9 cellular contexts compared by ENCODE assay signal in genomic region chr19:19459707-19460251, GRCh38. TPM values are rescaled to one million over a fixed set of nuclear protein-coding genes. Genes with fewer than 3 reads are reported as not detected.
DNase-seq lines count a peak whose midpoint lies in the region; ATAC-seq, FAIRE-seq and TF ChIP-seq lines count a peak whose summit lies in the region.
"Had no signal": no experiment of that assay in that cellular context is flagged by ENCODE, and none has a peak within 500 bp of the region (broad histone marks: within the 10 kb centered on the region; RNA-seq: fewer than 3 reads in every experiment).

No MANE protein-coding gene starts in this region.

- no peak overlapping the region for H3K4me3 Mint-ChIP-seq in astrocyte (ENCODE audit: unreplicated experiment)

- peaks cover 8% of the 10 kb centered on the region for H3K36me3 Mint-ChIP-seq in astrocyte (ENCODE audit: low read depth, unreplicated experiment)

- H3K9ac ChIP-seq in astrocyte (ENCODE audit: low read length) = peak overlapping the region; percentile 18
- no peak overlapping the region for H3K9ac ChIP-seq in mesendoderm (ENCODE audit: low read length)

- no peak overlapping the region for H3K4me3 ChIP-seq in BE2C (ENCODE audit: low read depth, low read length)
- H3K4me3 ChIP-seq in astrocyte (ENCODE audit: insufficient read depth, low read depth, low read length) = no peak overlapping the region
- no peak overlapping the region for H3K4me3 ChIP-seq in lung
- no peak overlapping the region for H3K4me3 ChIP-seq in mesendoderm (ENCODE audit: low read length)

- H3K4ac ChIP-seq in mesendoderm (ENCODE audit: low read depth, low read length) = no peak overlapping the region

- peaks cover 85% of the 10 kb centered on the region for H4K20me1 ChIP-seq in astrocyte (ENCODE audit: insufficient read depth, low read length)

- FAIRE-seq in astrocyte (lab: Jason Lieb, UNC) = peak; percentile 71
- FAIRE-seq: islet of Langerhans had no signal

- no peak for TF ChIP-seq CTCF in BE2C (IDR thresholded peaks at IDR 0.05; ENCODE audit: low read depth, low read length)
- no peak for TF ChIP-seq CTCF in astrocyte (IDR thresholded peaks at IDR 0.05; ENCODE audit: insufficient read depth, low read depth, low read length)
- no peak for TF ChIP-seq CTCF in lung (IDR thresholded peaks at IDR 0.05; ENCODE audit: control extremely low read depth, extremely low read depth)

- peak; percentile 39 for DNase-seq in BE2C
- no peak for DNase-seq in HEK293T (ENCODE audit: extremely low spot score)
- peak in 4 of 5 experiments; percentile 33 to 91 (median 59) for DNase-seq in T-helper 2 cell
- DNase-seq in astrocyte (ENCODE audit: low read depth) = peak; percentile 64
- no peak for DNase-seq in lung (ENCODE audit: low spot score)
- DNase-seq in stimulated activated CD8-positive, alpha-beta memory T cell treated with anti-CD3 and anti-CD28 coated beads, Interleukin-7, amount 100 ng/mL, for 24 hours (ENCODE audit: low read depth) = peak; percentile 41
- DNase-seq in DMS53 (lab: John Stamatoyannopoulos, UW) = no peak
- no peak for DNase-seq in mesendoderm

- no peak for ATAC-seq in lung (ENCODE audit: insufficient read depth, low FRiP score)

- no peak overlapping the region for H4K5ac ChIP-seq in mesendoderm (ENCODE audit: low read length)

- H3K4me1 Mint-ChIP-seq in astrocyte (ENCODE audit: low read depth, unreplicated experiment) = peaks cover 60% of the 10 kb centered on the region

- no peak overlapping the region for H3K56ac ChIP-seq in mesendoderm (ENCODE audit: low read length)

- no peaks in the 10 kb centered on the region for H3K27me3 Mint-ChIP-seq in astrocyte (ENCODE audit: low read depth, unreplicated experiment)

- CTCF ChIA-PET in HEK293T (lab: Yijun Ruan, JAX) = interaction anchor here (0.6 kb wide), 1 partner anchor 98 kb away, joined by 4 read pairs; no protein-coding TSS in a partner anchor

- H2AK5ac ChIP-seq in mesendoderm (ENCODE audit: low read length) = no peak overlapping the region

- POLR2A ChIA-PET in HEK293T (lab: Yijun Ruan, JAX) = no interaction called here

- H3K9me3 Mint-ChIP-seq in astrocyte (ENCODE audit: unreplicated experiment) = no peaks in the 10 kb centered on the region

- H3K27me3 ChIP-seq in BE2C = no peaks in the 10 kb centered on the region
- H3K27me3 ChIP-seq in astrocyte (ENCODE audit: insufficient read depth, low read length) = no peaks in the 10 kb centered on the region
- no peaks in the 10 kb centered on the region for H3K27me3 ChIP-seq in lung (ENCODE audit: control insufficient read depth, insufficient read depth)
- no peaks in the 10 kb centered on the region for H3K27me3 ChIP-seq in mesendoderm (ENCODE audit: insufficient read depth, low read length, poor library complexity)

- H4K8ac ChIP-seq in mesendoderm (ENCODE audit: low read depth, low read length) = no peak overlapping the region

- H3K23ac ChIP-seq in mesendoderm (ENCODE audit: low read length) = no peak overlapping the region

- peak overlapping the region; percentile 70 for H3K27ac Mint-ChIP-seq in astrocyte (ENCODE audit: unreplicated experiment)

- H3K27ac ChIP-seq in astrocyte (ENCODE audit: low read depth, low read length) (peak overlapping the region; percentile 64), lung (ENCODE audit: low read depth in 1 of 2, low read length in 1 of 2) (peak overlapping the region; percentile 5 to 94), mesendoderm (ENCODE audit: low read depth, low read length) (no peak overlapping the region)

- no peak overlapping the region for H2BK120ac ChIP-seq in mesendoderm (ENCODE audit: low read depth, low read length)

- H3K36me3 ChIP-seq in BE2C (peaks cover 4% of the 10 kb centered on the region), astrocyte (ENCODE audit: insufficient read depth, low read length) (no peaks in the 10 kb centered on the region), lung (ENCODE audit: control insufficient read depth in 2 of 2, insufficient read depth in 2 of 2, low read length in 2 of 2) (peaks cover 0 to 2% of the 10 kb centered on the region in 2 donors), mesendoderm (ENCODE audit: control insufficient read depth, insufficient read depth, low read length) (no peaks in the 10 kb centered on the region)

- H3K79me2 ChIP-seq in astrocyte (ENCODE audit: insufficient read depth, low read length) = peaks cover 96% of the 10 kb centered on the region
- H3K79me2 ChIP-seq in mesendoderm (ENCODE audit: control insufficient read depth, insufficient read depth, low read length) = peaks cover 90% of the 10 kb centered on the region

- H3K4me2 ChIP-seq in astrocyte (ENCODE audit: low read length) = peak overlapping the region; percentile 63
- no peak overlapping the region for H3K4me2 ChIP-seq in mesendoderm (ENCODE audit: low read length)

- H3K18ac ChIP-seq in mesendoderm (ENCODE audit: low read length) = no peak overlapping the region

- H3K4me1 ChIP-seq in BE2C = peaks cover 42% of the 10 kb centered on the region
- peaks cover 65% of the 10 kb centered on the region for H3K4me1 ChIP-seq in astrocyte (ENCODE audit: insufficient read depth, low read length)
- H3K4me1 ChIP-seq in lung (ENCODE audit: control insufficient read depth in 2 of 2, insufficient read depth in 2 of 2, low read length in 2 of 2) = peaks cover 48 to 68% of the 10 kb centered on the region in 2 donors
- peaks cover 36% of the 10 kb centered on the region for H3K4me1 ChIP-seq in mesendoderm (ENCODE audit: control insufficient read depth, low read depth, low read length)

- peaks cover 49% of the 10 kb centered on the region for H3K79me1 ChIP-seq in mesendoderm (ENCODE audit: low read length)

- H2AFZ ChIP-seq in astrocyte (ENCODE audit: low read depth, low read length) = no peak overlapping the region

- no peak overlapping the region for H2BK15ac ChIP-seq in mesendoderm (replicated peaks; ENCODE audit: low read depth)

- H3K9me3 ChIP-seq in BE2C (no peaks in the 10 kb centered on the region), astrocyte (ENCODE audit: insufficient read depth, low read depth, low read length) (no peaks in the 10 kb centered on the region), lung (ENCODE audit: control insufficient read depth in 2 of 2, insufficient read depth in 1 of 2, low read length in 1 of 2) (no peaks in the 10 kb centered on the region)

- no peak overlapping the region for H2BK5ac ChIP-seq in mesendoderm (ENCODE audit: low read length)

- WGBS in lung, 2 donors = 10 to 32% methylated on average over 8 of the region's 8 CpGs
- no CpG with 5 or more reads among the region's 8 CpGs for WGBS in mesendoderm (ENCODE audit: extremely low coverage, insufficient coverage, low lambda C conversion rate)

TF ChIP-seq in HEK293T, 16 proteins besides CTCF, POLR2A, EP300 and RAD21:
- TF ChIP-seq CTBP1 (IDR thresholded peaks at IDR 0.05; ENCODE audit: borderline replicate concordance) = no peak
- TF ChIP-seq PKNOX1 (IDR thresholded peaks at IDR 0.05) = peak; percentile 58

RNA-seq across cellular contexts. Expression of gene GATAD2A, which starts 54.3 kb away (rescaled TPM):
- polyA plus RNA-seq in BE2C (2012; ENCODE audit: insufficient read depth, insufficient read length, low read depth) = 76.3 TPM
- 143 and 163 TPM in 2 replicates for total RNA-seq in astrocyte
- total RNA-seq in lung = 10 to 100 TPM; 38.6 to 93.7 TPM
- polyA plus RNA-seq in lung = 10 to 100 TPM; 30.6 to 36.2 TPM
- polyA plus RNA-seq in mesendoderm (2013, experiment 1 of 2) = 125 TPM
- 121 TPM for polyA plus RNA-seq in mesendoderm (2013, experiment 2 of 2)

RNA-seq across cellular contexts. Expression of gene TSSK6, which starts 55.6 kb away (rescaled TPM):
- polyA plus RNA-seq in BE2C (2012; ENCODE audit: insufficient read depth, insufficient read length, low read depth) = 1.5 TPM
- total RNA-seq in astrocyte (1.8 TPM in 2 replicates), lung (1 to 10 TPM; 2.3 to 3.1 TPM)
- 1 to 10 TPM in 1 of 2 donors, under 1 TPM in 1; 0.89 to 1.7 TPM for polyA plus RNA-seq in lung
- 0.77 TPM for polyA plus RNA-seq in mesendoderm (2013, experiment 1 of 2)
- 0.67 TPM for polyA plus RNA-seq in mesendoderm (2013, experiment 2 of 2)

RNA-seq across cellular contexts. Expression of gene NDUFA13, which starts 56.2 kb away (rescaled TPM):
- 1,465 TPM for polyA plus RNA-seq in BE2C (2012; ENCODE audit: insufficient read depth, insufficient read length, low read depth)
- total RNA-seq in astrocyte (311 and 347 TPM in 2 replicates), lung (100 to 1,000 TPM in 1 of 2 donors, 10 to 100 TPM in 1; 63.7 to 320 TPM)
- polyA plus RNA-seq in lung = 100 to 1,000 TPM; 301 to 360 TPM
- polyA plus RNA-seq in mesendoderm (2013, experiment 1 of 2) = 203 TPM
- 202 TPM for polyA plus RNA-seq in mesendoderm (2013, experiment 2 of 2)

Comparison
In these comparisons a context has a peak if more than half of its experiments do, and no peak if none do; other contexts are left out.
1. DNase-seq: peak in BE2C (single experiment), T-helper 2 cell (4 of 5), astrocyte (single experiment) and stimulated activated CD8-positive, alpha-beta memory T cell treated with anti-CD3 and anti-CD28 coated beads, Interleukin-7, amount 100 ng/mL, for 24 hours (single experiment); none in HEK293T (single experiment), lung (single experiment), DMS53 (single experiment) and mesendoderm (single experiment).